28 cellular contexts compared by ENCODE assay signal in the genomic region with DNA sequence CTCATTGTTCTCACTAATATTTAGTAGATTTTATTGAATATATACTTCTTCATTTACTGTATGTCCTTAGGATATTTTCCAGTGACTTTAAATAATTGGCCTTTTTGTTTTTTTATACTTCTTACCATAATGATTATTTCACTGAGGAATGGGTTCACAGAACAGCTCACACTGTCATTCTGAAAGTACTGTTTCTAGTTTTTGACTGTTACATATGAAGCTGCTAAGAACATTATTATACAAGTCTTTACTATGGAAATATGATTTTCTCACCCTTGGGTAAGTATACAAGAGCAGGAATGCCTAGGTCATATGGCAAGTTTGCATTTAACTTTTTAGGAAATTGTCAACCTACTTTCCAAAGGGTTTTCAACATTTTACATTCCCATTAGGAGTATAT.
"Had no signal": no experiment of that assay in that cellular context is flagged by ENCODE, and none has a peak within 500 bp of the region (broad histone marks: within the 10 kb centered on the region; RNA-seq: fewer than 3 reads in every experiment).

No MANE protein-coding gene starts in this region.

- DNase-seq: activated effector memory CD4-positive, alpha-beta T cell treated with anti-CD3 and anti-CD28 coated beads, Interleukin-2, amount 50 U/mL, for 16 hours; activated effector memory CD4-positive, alpha-beta T cell treated with Interleukin-2 at 50 U/mL for 16 hours; activated gamma-delta T cell; activated gamma-delta T cell treated with Interleukin-2 at 50 U/mL for 16 hours; activated naive CD4-positive, alpha-beta T cell; activated naive CD4-positive, alpha-beta T cell treated with anti-CD3 and anti-CD28 coated beads for 36 hours; activated naive CD4-positive, alpha-beta T cell treated with anti-CD3 and anti-CD28 coated beads, Interleukin-2, amount 10 ng/mL, durations not matched to agents 7 days and 5 days; activated naive CD4-positive, alpha-beta T cell treated with anti-CD3 and anti-CD28 coated beads, Interleukin-2, amount 50 U/mL, for 16 hours; activated naive CD4-positive, alpha-beta T cell treated with Interleukin-2 at 50 U/mL for 16 hours; activated naive CD8-positive, alpha-beta T cell treated with anti-CD3 and anti-CD28 coated beads for 36 hours; activated naive CD8-positive, alpha-beta T cell treated with anti-CD3 and anti-CD28 coated beads, Interleukin-2, amount 10 ng/mL, durations not matched to agents 7 days and 5 days; activated naive CD8-positive, alpha-beta T cell treated with anti-CD3 and anti-CD28 coated beads, Interleukin-2, amount 50 U/mL, for 24 hours; activated T-cell treated with anti-CD3 and anti-CD28 coated beads, Interleukin-2, amount 50 U/mL, for 24 hours; activated T-cell treated with anti-CD3 and anti-CD28 coated beads, Interleukin-2, amount 50 U/mL, for 4 hours; activated T-cell treated with anti-CD3 and anti-CD28 coated beads, Interleukin-2, amount 50 U/mL, for 48 hours; activated T-cell treated with anti-CD3 and anti-CD28 coated beads, Interleukin-2, amount 50 U/mL, for 72 hours; adrenal gland; amniotic stem cell; amygdala; anterior cingulate cortex; aorta; body of pancreas; brain microvascular endothelial cell; caudate nucleus; central memory CD4-positive, alpha-beta T cell; cerebellar nuclear complex had no signal

- ATAC-seq: activated naive CD4-positive, alpha-beta T cell treated with anti-CD3 and anti-CD28 coated beads, Interleukin-2, amount 50 U/mL, for 72 hours; activated naive CD8-positive, alpha-beta T cell treated with anti-CD3 and anti-CD28 coated beads, Interleukin-2, amount 50 U/mL, for 24 hours; activated T-cell treated with anti-CD3 and anti-CD28 coated beads, Interleukin-2, amount 50 U/mL, for 4 hours; activated T-cell treated with anti-CD3 and anti-CD28 coated beads, Interleukin-2, amount 50 U/mL, for 72 hours; activated T-helper 17 cell treated with anti-CD3 and anti-CD28 coated beads, Interleukin-2, amount 50 U/mL, for 72 hours; body of pancreas had no signal
